ENCODE assay signal across 8 cellular contexts in genomic region chr1:149390173-149390926, GRCh38.
DNase-seq lines count a peak whose midpoint lies in the region; ATAC-seq and TF ChIP-seq lines count a peak whose summit lies in the region.
"Not testable (repeated sequence)": the region's sequence is repeated elsewhere in the genome, so short reads cannot be mapped to it uniquely, and the experiment has no call there.

No MANE protein-coding gene starts in this region.

- peaks cover 11% of the 10 kb centered on the region for H3K79me2 ChIP-seq in hepatocyte

- peak overlapping the region; percentile 42 for H3K27ac ChIP-seq in HUES48 (ENCODE audit: low read depth, low read length)
- H3K27ac ChIP-seq in Peyer's patch, result peak overlapping the region in 3 of 4 donors; percentile 57 to 76 (median 72)
- not testable (repeated sequence) for H3K27ac ChIP-seq in caudate nucleus (ENCODE audit: low read depth, low read length)
- peak overlapping the region; percentile 84 for H3K27ac ChIP-seq in hepatocyte

- peak overlapping the region; percentile 42 for H3K4me2 ChIP-seq in hepatocyte

- H2AFZ ChIP-seq in hepatocyte, result not testable (repeated sequence)

- not testable (repeated sequence) for H4K20me1 ChIP-seq in hepatocyte (ENCODE audit: insufficient read depth, poor library complexity, severe bottlenecking)

- H3K9me3 Mint-ChIP-seq in activated CD8-positive, alpha-beta T cell treated with anti-CD3 and anti-CD28 coated beads, Interleukin-2, amount 10 ng/mL, durations not matched to agents 7 days and 5 days (ENCODE audit: insufficient read depth); osteocyte (ENCODE audit: unreplicated experiment): not testable (repeated sequence)

- not testable (repeated sequence) for H3K9me2 ChIP-seq in hepatocyte (replicated peaks; ENCODE audit: insufficient read depth)

- peak; percentile 32 to 62 for TF ChIP-seq POLR2A in Peyer's patch (IDR thresholded peaks at IDR 0.05)

- peak overlapping the region; percentile 75 for H3K27ac Mint-ChIP-seq in activated CD8-positive, alpha-beta T cell treated with anti-CD3 and anti-CD28 coated beads, Interleukin-2, amount 10 ng/mL, durations not matched to agents 7 days and 5 days
- peak overlapping the region; percentile 50 for H3K27ac Mint-ChIP-seq in osteocyte (ENCODE audit: unreplicated experiment)

- not testable (repeated sequence) for TF ChIP-seq CTCF in Peyer's patch (IDR thresholded peaks at IDR 0.05); hepatocyte (IDR thresholded peaks at IDR 0.05; ENCODE audit: poor library complexity); osteocyte (IDR thresholded peaks at IDR 0.05)

- peak; percentile 94 for ATAC-seq in activated CD8-positive, alpha-beta T cell treated with anti-CD3 and anti-CD28 coated beads, Interleukin-2, amount 10 ng/mL, durations not matched to agents 7 days and 5 days

- not testable (repeated sequence) for H3K27me3 ChIP-seq in HUES48 (ENCODE audit: control insufficient read depth, insufficient read depth, low read length); Peyer's patch; hepatocyte

- peak overlapping the region; percentile 84 for H3K4me3 Mint-ChIP-seq in activated CD8-positive, alpha-beta T cell treated with anti-CD3 and anti-CD28 coated beads, Interleukin-2, amount 10 ng/mL, durations not matched to agents 7 days and 5 days
- H3K4me3 Mint-ChIP-seq in osteocyte (ENCODE audit: unreplicated experiment), result peak overlapping the region; percentile 75

- not testable (repeated sequence) for H3K36me3 ChIP-seq in HUES48 (ENCODE audit: control insufficient read depth, insufficient read depth, low read length); Peyer's patch; hepatocyte (replicated peaks; ENCODE audit: insufficient read depth, low read depth)

- H3K27me3 Mint-ChIP-seq in activated CD8-positive, alpha-beta T cell treated with anti-CD3 and anti-CD28 coated beads, Interleukin-2, amount 10 ng/mL, durations not matched to agents 7 days and 5 days (ENCODE audit: low read depth); osteocyte (ENCODE audit: unreplicated experiment): not testable (repeated sequence)

- H3K36me3 Mint-ChIP-seq in activated CD8-positive, alpha-beta T cell treated with anti-CD3 and anti-CD28 coated beads, Interleukin-2, amount 10 ng/mL, durations not matched to agents 7 days and 5 days (ENCODE audit: low read depth); osteocyte (ENCODE audit: unreplicated experiment): not testable (repeated sequence)

- not testable (repeated sequence) for H3K9ac ChIP-seq in HUES48 (ENCODE audit: low read depth, low read length)

- not testable (repeated sequence) for H3K9me3 ChIP-seq in HUES48 (ENCODE audit: control insufficient read depth, insufficient read depth, low read length); Peyer's patch; hepatocyte (ENCODE audit: low read depth)

- peak overlapping the region; percentile 51 for H3K4me3 ChIP-seq in HUES48 (ENCODE audit: low read depth, low read length)
- peak overlapping the region; percentile 39 to 61 (median 44) for H3K4me3 ChIP-seq in Peyer's patch
- H3K4me3 ChIP-seq in hepatocyte, result peak overlapping the region; percentile 49

- POLR2A ChIA-PET in activated CD8-positive, alpha-beta T cell treated with anti-CD3 and anti-CD28 coated beads, Interleukin-2, amount 10 ng/mL, durations not matched to agents 7 days and 5 days (lab: Charles Lee), result interaction anchor here (0.6 kb wide), 1 partner anchor 832 kb away, joined by 4 read pairs; no protein-coding TSS in a partner anchor

- CTCF ChIA-PET in activated CD8-positive, alpha-beta T cell treated with anti-CD3 and anti-CD28 coated beads, Interleukin-2, amount 10 ng/mL, durations not matched to agents 7 days and 5 days (lab: Charles Lee), result not testable (repeated sequence)

- under 1% methylated on average over 14 of the region's 69 CpGs for WGBS in hepatocyte (ENCODE audit: low lambda C conversion rate, missing lambda C conversion rate)

- not testable (repeated sequence) for H3K4me1 ChIP-seq in HUES48 (ENCODE audit: control insufficient read depth, insufficient read depth, low read length); Peyer's patch; hepatocyte (ENCODE audit: insufficient read depth)

- H3K4me1 Mint-ChIP-seq in activated CD8-positive, alpha-beta T cell treated with anti-CD3 and anti-CD28 coated beads, Interleukin-2, amount 10 ng/mL, durations not matched to agents 7 days and 5 days (ENCODE audit: low read depth); osteocyte (ENCODE audit: unreplicated experiment): not testable (repeated sequence)

- DNase-seq in CD1c-positive myeloid dendritic cell (ENCODE audit: extremely low spot score), result peak; percentile 36
- DNase-seq in Peyer's patch, result peak; percentile 48 to 77 (median 64)
- peak; percentile 64 for DNase-seq in activated CD8-positive, alpha-beta T cell treated with anti-CD3 and anti-CD28 coated beads, Interleukin-2, amount 10 ng/mL, durations not matched to agents 7 days and 5 days
- peak in 48 of 61 donors; percentile 0 to 58 (median 18) for DNase-seq in caudate nucleus (lab: John Stamatoyannopoulos, UW)
- peak; percentile 77 for DNase-seq in hepatocyte (ENCODE audit: low spot score)
- peak; percentile 86 for DNase-seq in osteocyte (ENCODE audit: extremely low spot score, unreplicated experiment)
- peak; percentile 75 for DNase-seq in stimulated activated CD8-positive, alpha-beta memory T cell treated with anti-CD3 and anti-CD28 coated beads, Interleukin-4, amount 100 ng/mL, for 48 hours

Comparison
In these comparisons a context has a peak if more than half of its experiments do, and no peak if none do; other contexts are left out.
1. DNase-seq: peak in every context shown above with its lines; median percentile 86 in osteocyte; 77 in hepatocyte; 75 in stimulated activated CD8-positive, alpha-beta memory T cell treated with anti-CD3 and anti-CD28 coated beads, Interleukin-4, amount 100 ng/mL, for 48 hours; 64 in Peyer's patch; 64 in activated CD8-positive, alpha-beta T cell treated with anti-CD3 and anti-CD28 coated beads, Interleukin-2, amount 10 ng/mL, durations not matched to agents 7 days and 5 days; 36 in CD1c-positive myeloid dendritic cell; 18 in caudate nucleus.